9 cellular contexts compared by ENCODE assay signal in genomic region chr1:239976130-239976968, GRCh38.
DNase-seq lines count a peak whose midpoint lies in the region; ATAC-seq and TF ChIP-seq lines count a peak whose summit lies in the region.
"Had no signal": no experiment of that assay in that cellular context is flagged by ENCODE, and none has a peak within 500 bp of the region (broad histone marks: within the 10 kb centered on the region; RNA-seq: fewer than 3 reads in every experiment).

No MANE protein-coding gene starts in this region.

- H3K4me3 ChIP-seq in BJ (ENCODE audit: low read depth, low read length) (no peak overlapping the region), fibroblast of mammary gland (ENCODE audit: control insufficient read depth, low read depth, low read length) (no peak overlapping the region)

- ATAC-seq in GM18502 (IDR thresholded peaks at IDR 0.05; ENCODE audit: poor library complexity, unreplicated experiment) (peak; percentile 95), HG02852 (IDR thresholded peaks at IDR 0.05; ENCODE audit: unreplicated experiment) (peak; percentile 98), GM18520 (IDR thresholded peaks at IDR 0.05; ENCODE audit: unreplicated experiment) (no peak)
- ATAC-seq in activated CD8-positive, alpha-beta memory T cell treated with anti-CD3 and anti-CD28 coated beads, Interleukin-2, amount 10 ng/mL, durations not matched to agents 7 days and 5 days, result no peak

- H3K27ac Mint-ChIP-seq in activated CD8-positive, alpha-beta memory T cell treated with anti-CD3 and anti-CD28 coated beads, Interleukin-2, amount 10 ng/mL, durations not matched to agents 7 days and 5 days, result no peak overlapping the region
- no peak overlapping the region for H3K27ac Mint-ChIP-seq in osteocyte (ENCODE audit: unreplicated experiment)
- H3K27ac Mint-ChIP-seq: stimulated activated naive CD8-positive, alpha-beta T cell treated with anti-CD3 and anti-CD28 coated beads, Interleukin-15, Interleukin-2, amounts not matched to agents 100 ng/mL and 50 ng/mL, for 24 hours had no signal

- CTCF ChIA-PET in BJ (lab: Yijun Ruan, JAX), result interaction anchor here (0.6 to 13.2 kb wide), 10 partner anchors 8 to 450 kb away, joined by 3 to 146 read pairs (median 4); no protein-coding TSS in a partner anchor
- CTCF ChIA-PET in activated CD8-positive, alpha-beta memory T cell treated with anti-CD3 and anti-CD28 coated beads, Interleukin-2, amount 10 ng/mL, durations not matched to agents 7 days and 5 days (lab: Charles Lee), result interaction anchor here (0.5 to 3.2 kb wide), 4 partner anchors 16 to 24 kb away, joined by 3 to 19 read pairs (median 4); no protein-coding TSS in a partner anchor

- no peaks in the 10 kb centered on the region for H3K4me1 Mint-ChIP-seq in activated CD8-positive, alpha-beta memory T cell treated with anti-CD3 and anti-CD28 coated beads, Interleukin-2, amount 10 ng/mL, durations not matched to agents 7 days and 5 days
- no peaks in the 10 kb centered on the region for H3K4me1 Mint-ChIP-seq in osteocyte (ENCODE audit: unreplicated experiment)

- H3K36me3 Mint-ChIP-seq in activated CD8-positive, alpha-beta memory T cell treated with anti-CD3 and anti-CD28 coated beads, Interleukin-2, amount 10 ng/mL, durations not matched to agents 7 days and 5 days, result peaks cover 1% of the 10 kb centered on the region
- no peaks in the 10 kb centered on the region for H3K36me3 Mint-ChIP-seq in osteocyte (ENCODE audit: unreplicated experiment)

- peaks cover 2% of the 10 kb centered on the region; the same call in 1 of the 2 replicates for H3K27me3 ChIP-seq in BJ (ENCODE audit: control insufficient read depth, insufficient read depth, low read length)

- peaks cover 6% of the 10 kb centered on the region for H3K9me3 Mint-ChIP-seq in activated CD8-positive, alpha-beta memory T cell treated with anti-CD3 and anti-CD28 coated beads, Interleukin-2, amount 10 ng/mL, durations not matched to agents 7 days and 5 days (ENCODE audit: low read depth)
- peaks cover 9% of the 10 kb centered on the region for H3K9me3 Mint-ChIP-seq in osteocyte (ENCODE audit: unreplicated experiment)

- no peaks in the 10 kb centered on the region for H3K27me3 Mint-ChIP-seq in activated CD8-positive, alpha-beta memory T cell treated with anti-CD3 and anti-CD28 coated beads, Interleukin-2, amount 10 ng/mL, durations not matched to agents 7 days and 5 days
- H3K27me3 Mint-ChIP-seq in osteocyte (ENCODE audit: unreplicated experiment), result peaks cover 41% of the 10 kb centered on the region
- H3K27me3 Mint-ChIP-seq: stimulated activated naive CD8-positive, alpha-beta T cell treated with anti-CD3 and anti-CD28 coated beads, Interleukin-15, Interleukin-2, amounts not matched to agents 100 ng/mL and 50 ng/mL, for 24 hours had no signal

- no peak overlapping the region for H3K4me3 Mint-ChIP-seq in activated CD8-positive, alpha-beta memory T cell treated with anti-CD3 and anti-CD28 coated beads, Interleukin-2, amount 10 ng/mL, durations not matched to agents 7 days and 5 days
- H3K4me3 Mint-ChIP-seq in osteocyte (ENCODE audit: unreplicated experiment), result no peak overlapping the region
- H3K4me3 Mint-ChIP-seq: stimulated activated naive CD8-positive, alpha-beta T cell treated with anti-CD3 and anti-CD28 coated beads, Interleukin-15, Interleukin-2, amounts not matched to agents 100 ng/mL and 50 ng/mL, for 24 hours had no signal

- no peaks in the 10 kb centered on the region for H3K36me3 ChIP-seq in BJ (ENCODE audit: control insufficient read depth, insufficient read depth, low read length)

- DNase-seq in BJ (ENCODE audit: low read depth) (no peak), NCI-H2107 treated with DMSO at 0.1 percent for 48 hours (lab: John Stamatoyannopoulos, UW; ENCODE audit: unreplicated experiment) (peak; percentile 9), fibroblast of mammary gland (ENCODE audit: low read depth) (peak; percentile 67), osteocyte (ENCODE audit: extremely low spot score, unreplicated experiment) (no peak)
- peak; percentile 62 for DNase-seq in activated CD8-positive, alpha-beta memory T cell treated with anti-CD3 and anti-CD28 coated beads, Interleukin-2, amount 10 ng/mL, durations not matched to agents 7 days and 5 days

- POLR2A ChIA-PET in BJ (lab: Charles Lee), result no interaction called here

- TF ChIP-seq CTCF in BJ (IDR thresholded peaks at IDR 0.05; ENCODE audit: insufficient read depth, low read depth, low read length), result peak; percentile 99
- peak; percentile 98 for TF ChIP-seq CTCF in fibroblast of mammary gland (conservative IDR thresholded peaks at IDR 0.05; ENCODE audit: control insufficient read depth, insufficient read depth, low read depth, low read length)
- TF ChIP-seq CTCF in osteocyte (IDR thresholded peaks at IDR 0.05), result peak; percentile 97

Comparison
In these comparisons a context has a peak if more than half of its experiments do, and no peak if none do; other contexts are left out.
1. DNase-seq: peak in NCI-H2107 treated with DMSO at 0.1 percent for 48 hours (single experiment), activated CD8-positive, alpha-beta memory T cell treated with anti-CD3 and anti-CD28 coated beads, Interleukin-2, amount 10 ng/mL, durations not matched to agents 7 days and 5 days (single experiment) and fibroblast of mammary gland (single experiment); none in BJ (single experiment) and osteocyte (single experiment).
2. ATAC-seq: peak in GM18502 (single experiment) and HG02852 (single experiment); none in activated CD8-positive, alpha-beta memory T cell treated with anti-CD3 and anti-CD28 coated beads, Interleukin-2, amount 10 ng/mL, durations not matched to agents 7 days and 5 days (single experiment) and GM18520 (single experiment).
3. Peak in every context shown above with its lines, with median percentiles within 50 percentile points of each other: CTCF ChIP-seq.